ENCODE assay signal across 8 cellular contexts in the genomic region with DNA sequence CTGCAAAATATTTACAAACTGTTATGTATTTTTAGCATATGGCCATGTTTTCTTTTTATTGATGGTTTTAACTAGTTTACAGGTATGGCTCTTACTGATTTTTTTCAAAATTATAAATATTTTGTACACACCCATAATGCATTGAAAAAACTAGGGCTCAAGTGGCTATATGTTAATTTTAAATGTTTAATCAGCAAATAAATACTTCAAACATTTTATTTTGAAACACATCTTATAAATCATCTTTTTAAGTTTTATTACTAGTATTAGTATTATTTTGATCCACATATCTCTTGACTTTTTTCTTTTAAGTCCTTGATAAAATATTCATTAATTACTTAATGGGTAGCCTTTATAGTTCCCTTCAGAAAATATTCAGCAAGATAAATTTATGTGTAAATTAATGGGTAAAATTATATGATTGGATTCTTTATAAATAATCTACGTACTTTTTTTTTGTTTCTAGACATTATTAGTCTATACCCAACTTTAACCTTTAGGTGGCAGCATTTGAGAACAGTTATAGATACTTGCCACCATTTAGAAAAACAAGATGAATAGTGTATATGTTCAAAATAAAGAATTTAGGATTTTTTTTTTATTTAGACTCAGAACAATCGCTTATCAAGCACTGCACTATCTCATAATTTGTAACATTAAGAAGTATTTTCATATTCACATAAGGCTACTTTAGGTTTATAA.
DNase-seq lines count a peak whose midpoint lies in the region; ATAC-seq and TF ChIP-seq lines count a peak whose summit lies in the region.

No MANE protein-coding gene starts in this region.

- H3K4me1 ChIP-seq in adipocyte (ENCODE audit: control insufficient read depth, insufficient read depth, low read length): no peaks in the 10 kb centered on the region

- POLR2A ChIA-PET in naive thymus-derived CD8-positive, alpha-beta T cell (lab: Charles Lee): no interaction called here

- no peaks in the 10 kb centered on the region for H3K36me3 Mint-ChIP-seq in naive thymus-derived CD8-positive, alpha-beta T cell

- no peaks in the 10 kb centered on the region for H3K9me3 ChIP-seq in adipocyte (ENCODE audit: control insufficient read depth, low read length)

- peak; percentile 76 for TF ChIP-seq CTCF in 22Rv1 (IDR thresholded peaks at IDR 0.05)
- peak; percentile 40 for TF ChIP-seq CTCF in LNCaP clone FGC (IDR thresholded peaks at IDR 0.05; ENCODE audit: control insufficient read depth, extremely low read depth, insufficient read depth)

- H3K36me3 ChIP-seq in adipocyte (ENCODE audit: control insufficient read depth, insufficient read depth, low read length, severe bottlenecking): no peaks in the 10 kb centered on the region

- no peaks in the 10 kb centered on the region for H3K27me3 Mint-ChIP-seq in naive thymus-derived CD8-positive, alpha-beta T cell

- H3K27ac Mint-ChIP-seq in naive thymus-derived CD8-positive, alpha-beta T cell: no peak overlapping the region

- no peak overlapping the region for H3K4me3 ChIP-seq in LNCaP clone FGC (ENCODE audit: low read depth, low read length)
- no peak overlapping the region for H3K4me3 ChIP-seq in adipocyte (ENCODE audit: low read length)

- H3K27ac ChIP-seq in 22Rv1 (no peak overlapping the region), caudate nucleus (ENCODE audit: low read depth, low read length) (no peak overlapping the region)

- no peak overlapping the region for H3K4me3 Mint-ChIP-seq in naive thymus-derived CD8-positive, alpha-beta T cell

- no peak overlapping the region for H3K9ac ChIP-seq in adipocyte (ENCODE audit: low read length)

- H3K9me3 Mint-ChIP-seq in naive thymus-derived CD8-positive, alpha-beta T cell: no peaks in the 10 kb centered on the region

- ATAC-seq in GM18517 (IDR thresholded peaks at IDR 0.05; ENCODE audit: unreplicated experiment): peak; percentile 81
- ATAC-seq in naive thymus-derived CD8-positive, alpha-beta T cell: no peak

- DNase-seq in LNCaP clone FGC (ENCODE audit: low read depth) (no peak), adipocyte (ENCODE audit: low read depth) (peak; percentile 62), midbrain (lab: John Stamatoyannopoulos, UW) (peak; percentile 5), caudate nucleus (lab: John Stamatoyannopoulos, UW) (no peak)
- no peak for DNase-seq in naive thymus-derived CD8-positive, alpha-beta T cell
- no peak for DNase-seq in activated T-cell treated with anti-CD3 and anti-CD28 coated beads, Interleukin-2, amount 50 U/mL, for 1 hour

- H3K4me1 Mint-ChIP-seq in naive thymus-derived CD8-positive, alpha-beta T cell: no peaks in the 10 kb centered on the region

- H3K27me3 ChIP-seq in adipocyte (replicated peaks; ENCODE audit: control insufficient read depth, insufficient read depth, low read length): no peaks in the 10 kb centered on the region

Comparison
In these comparisons a context has a peak if more than half of its experiments do, and no peak if none do; other contexts are left out.
1. DNase-seq: peak in adipocyte (single experiment) and midbrain (single experiment); none in LNCaP clone FGC (single experiment), caudate nucleus (0 of 61), naive thymus-derived CD8-positive, alpha-beta T cell (0 of 10) and activated T-cell treated with anti-CD3 and anti-CD28 coated beads, Interleukin-2, amount 50 U/mL, for 1 hour (single experiment).